ENCODE assay signal across 1 cellular context in genomic region chr1:154418062-154418897, GRCh38.
TF ChIP-seq lines count a peak whose summit lies in the region.

No MANE protein-coding gene starts in this region.

TF ChIP-seq in HepG2, 621 proteins besides CTCF, POLR2A, EP300 and RAD21 (continued from another document and continues in another):
- TF ChIP-seq ZNF800 (CRISPR knock-in tag; IDR thresholded peaks at IDR 0.05) (peak; percentile 61; the same call in 1 of the 2 replicates), ZNF747 (CRISPR knock-in tag; IDR thresholded peaks at IDR 0.05; ENCODE audit: borderline replicate concordance) (peak; percentile 94; the same call in 1 of the 2 replicates), CAMTA2 (CRISPR knock-in tag; IDR thresholded peaks at IDR 0.05; ENCODE audit: borderline replicate concordance) (0 out of 2 replicates have a peak, but pooled peaks have one; percentile 68), RFX5 (IDR thresholded peaks at IDR 0.05; ENCODE audit: low read depth, low read length) (no peak), GABPA (IDR thresholded peaks at IDR 0.05; ENCODE audit: low read depth, low read length) (no peak), GABPA (CRISPR knock-in tag; IDR thresholded peaks at IDR 0.05; ENCODE audit: low read depth) (peak; percentile 58; the same call in 1 of the 2 replicates), ATF7 (IDR thresholded peaks at IDR 0.05) (no peak), ATF7 (CRISPR knock-in tag; IDR thresholded peaks at IDR 0.05) (peak; percentile 89), HMGXB4 (CRISPR knock-in tag; IDR thresholded peaks at IDR 0.05; ENCODE audit: borderline replicate concordance in 1 of 2, low read depth in 1 of 2) (peak; percentile 40 to 55; a peak in 2 of 4 replicates), ZNF468 (CRISPR knock-in tag; IDR thresholded peaks at IDR 0.05) (0 out of 2 replicates have a peak, but pooled peaks have one; percentile 26), ZNF629 (CRISPR knock-in tag; conservative IDR thresholded peaks at IDR 0.05) (no peak), BHLHE40 (IDR thresholded peaks at IDR 0.05; ENCODE audit: low read length) (peak; percentile 91), JUN (CRISPR knock-in tag; IDR thresholded peaks at IDR 0.05) (peak; percentile 98), ZNF235 (CRISPR knock-in tag; IDR thresholded peaks at IDR 0.05; ENCODE audit: borderline replicate concordance) (peak; percentile 49; the same call in 1 of the 2 replicates), U2AF1 (optimal IDR thresholded peaks at IDR 0.05; ENCODE audit: low read depth, low read length) (peak; percentile 68), ZFY (CRISPR knock-in tag; IDR thresholded peaks at IDR 0.05) (peak; percentile 79), RFXANK (CRISPR knock-in tag; IDR thresholded peaks at IDR 0.05) (no peak; the same call in 1 of the 2 replicates), ZNF224 (CRISPR knock-in tag; IDR thresholded peaks at IDR 0.05) (peak; percentile 61; the same call in 1 of the 2 replicates), EEA1 (CRISPR knock-in tag; IDR thresholded peaks at IDR 0.05; ENCODE audit: borderline replicate concordance) (no peak), ZBTB44 (CRISPR knock-in tag; IDR thresholded peaks at IDR 0.05) (no peak), ASH2L (IDR thresholded peaks at IDR 0.05; ENCODE audit: insufficient read length, low read depth, low read length) (peak; percentile 66), ZNF781 (CRISPR knock-in tag; IDR thresholded peaks at IDR 0.05; ENCODE audit: borderline replicate concordance, not compliant biosample characterization) (no peak), FOXA1 (IDR thresholded peaks at IDR 0.05) (peak; percentile 87), FOXA1 (CRISPR knock-in tag; IDR thresholded peaks at IDR 0.05) (peak; percentile 98), PRDM4 (CRISPR knock-in tag; IDR thresholded peaks at IDR 0.05; ENCODE audit: borderline replicate concordance) (no peak), RCOR2 (CRISPR knock-in tag; IDR thresholded peaks at IDR 0.05) (peak; percentile 81), MAF1 (CRISPR knock-in tag; IDR thresholded peaks at IDR 0.05; ENCODE audit: borderline replicate concordance) (no peak), ZC3H4 (CRISPR knock-in tag; IDR thresholded peaks at IDR 0.05; ENCODE audit: borderline replicate concordance) (no peak), SIX4 (CRISPR knock-in tag; IDR thresholded peaks at IDR 0.05) (peak; percentile 72), KDM6A (CRISPR knock-in tag; IDR thresholded peaks at IDR 0.05; ENCODE audit: low read depth) (peak; percentile 94), ZC3H13 (CRISPR knock-in tag; IDR thresholded peaks at IDR 0.05) (no peak), ZNF572 (CRISPR knock-in tag; IDR thresholded peaks at IDR 0.05) (0 out of 2 replicates have a peak, but pooled peaks have one; percentile 73), SMAD3 (CRISPR knock-in tag; IDR thresholded peaks at IDR 0.05) (no peak), HNRNPH1 (optimal IDR thresholded peaks at IDR 0.05; ENCODE audit: low read depth, low read length) (no peak), ZNF782 (CRISPR knock-in tag; IDR thresholded peaks at IDR 0.05; ENCODE audit: borderline replicate concordance) (no peak), ZNF18 (CRISPR knock-in tag; IDR thresholded peaks at IDR 0.05; ENCODE audit: insufficient replicate concordance) (no peak), ZNF335 (CRISPR knock-in tag; IDR thresholded peaks at IDR 0.05) (peak; percentile 68; the same call in 1 of the 2 replicates), POLR2AphosphoS5 (IDR thresholded peaks at IDR 0.05; ENCODE audit: low read depth, low read length) (peak; percentile 50; the same call in 1 of the 2 replicates), ZNF546 (CRISPR knock-in tag; conservative IDR thresholded peaks at IDR 0.05) (no peak), ZNF44 (CRISPR knock-in tag; IDR thresholded peaks at IDR 0.05) (no peak), BCL6 (CRISPR knock-in tag; IDR thresholded peaks at IDR 0.05) (peak; percentile 80), ETV5 (CRISPR knock-in tag; IDR thresholded peaks at IDR 0.05; ENCODE audit: borderline replicate concordance) (peak; percentile 89; the same call in 1 of the 2 replicates), KDM5B (CRISPR knock-in tag; IDR thresholded peaks at IDR 0.05; ENCODE audit: borderline replicate concordance) (0 out of 2 replicates have a peak, but pooled peaks have one; percentile 54), BRD4 (CRISPR knock-in tag; IDR thresholded peaks at IDR 0.05) (peak; percentile 71), ZNF878 (CRISPR knock-in tag; IDR thresholded peaks at IDR 0.05) (peak; percentile 93), CENPX (CRISPR knock-in tag; IDR thresholded peaks at IDR 0.05) (no peak), MBD4 (IDR thresholded peaks at IDR 0.05; ENCODE audit: borderline replicate concordance, low read length) (no peak; the same call in 1 of the 2 replicates)
- TF ChIP-seq, protein P1, sequence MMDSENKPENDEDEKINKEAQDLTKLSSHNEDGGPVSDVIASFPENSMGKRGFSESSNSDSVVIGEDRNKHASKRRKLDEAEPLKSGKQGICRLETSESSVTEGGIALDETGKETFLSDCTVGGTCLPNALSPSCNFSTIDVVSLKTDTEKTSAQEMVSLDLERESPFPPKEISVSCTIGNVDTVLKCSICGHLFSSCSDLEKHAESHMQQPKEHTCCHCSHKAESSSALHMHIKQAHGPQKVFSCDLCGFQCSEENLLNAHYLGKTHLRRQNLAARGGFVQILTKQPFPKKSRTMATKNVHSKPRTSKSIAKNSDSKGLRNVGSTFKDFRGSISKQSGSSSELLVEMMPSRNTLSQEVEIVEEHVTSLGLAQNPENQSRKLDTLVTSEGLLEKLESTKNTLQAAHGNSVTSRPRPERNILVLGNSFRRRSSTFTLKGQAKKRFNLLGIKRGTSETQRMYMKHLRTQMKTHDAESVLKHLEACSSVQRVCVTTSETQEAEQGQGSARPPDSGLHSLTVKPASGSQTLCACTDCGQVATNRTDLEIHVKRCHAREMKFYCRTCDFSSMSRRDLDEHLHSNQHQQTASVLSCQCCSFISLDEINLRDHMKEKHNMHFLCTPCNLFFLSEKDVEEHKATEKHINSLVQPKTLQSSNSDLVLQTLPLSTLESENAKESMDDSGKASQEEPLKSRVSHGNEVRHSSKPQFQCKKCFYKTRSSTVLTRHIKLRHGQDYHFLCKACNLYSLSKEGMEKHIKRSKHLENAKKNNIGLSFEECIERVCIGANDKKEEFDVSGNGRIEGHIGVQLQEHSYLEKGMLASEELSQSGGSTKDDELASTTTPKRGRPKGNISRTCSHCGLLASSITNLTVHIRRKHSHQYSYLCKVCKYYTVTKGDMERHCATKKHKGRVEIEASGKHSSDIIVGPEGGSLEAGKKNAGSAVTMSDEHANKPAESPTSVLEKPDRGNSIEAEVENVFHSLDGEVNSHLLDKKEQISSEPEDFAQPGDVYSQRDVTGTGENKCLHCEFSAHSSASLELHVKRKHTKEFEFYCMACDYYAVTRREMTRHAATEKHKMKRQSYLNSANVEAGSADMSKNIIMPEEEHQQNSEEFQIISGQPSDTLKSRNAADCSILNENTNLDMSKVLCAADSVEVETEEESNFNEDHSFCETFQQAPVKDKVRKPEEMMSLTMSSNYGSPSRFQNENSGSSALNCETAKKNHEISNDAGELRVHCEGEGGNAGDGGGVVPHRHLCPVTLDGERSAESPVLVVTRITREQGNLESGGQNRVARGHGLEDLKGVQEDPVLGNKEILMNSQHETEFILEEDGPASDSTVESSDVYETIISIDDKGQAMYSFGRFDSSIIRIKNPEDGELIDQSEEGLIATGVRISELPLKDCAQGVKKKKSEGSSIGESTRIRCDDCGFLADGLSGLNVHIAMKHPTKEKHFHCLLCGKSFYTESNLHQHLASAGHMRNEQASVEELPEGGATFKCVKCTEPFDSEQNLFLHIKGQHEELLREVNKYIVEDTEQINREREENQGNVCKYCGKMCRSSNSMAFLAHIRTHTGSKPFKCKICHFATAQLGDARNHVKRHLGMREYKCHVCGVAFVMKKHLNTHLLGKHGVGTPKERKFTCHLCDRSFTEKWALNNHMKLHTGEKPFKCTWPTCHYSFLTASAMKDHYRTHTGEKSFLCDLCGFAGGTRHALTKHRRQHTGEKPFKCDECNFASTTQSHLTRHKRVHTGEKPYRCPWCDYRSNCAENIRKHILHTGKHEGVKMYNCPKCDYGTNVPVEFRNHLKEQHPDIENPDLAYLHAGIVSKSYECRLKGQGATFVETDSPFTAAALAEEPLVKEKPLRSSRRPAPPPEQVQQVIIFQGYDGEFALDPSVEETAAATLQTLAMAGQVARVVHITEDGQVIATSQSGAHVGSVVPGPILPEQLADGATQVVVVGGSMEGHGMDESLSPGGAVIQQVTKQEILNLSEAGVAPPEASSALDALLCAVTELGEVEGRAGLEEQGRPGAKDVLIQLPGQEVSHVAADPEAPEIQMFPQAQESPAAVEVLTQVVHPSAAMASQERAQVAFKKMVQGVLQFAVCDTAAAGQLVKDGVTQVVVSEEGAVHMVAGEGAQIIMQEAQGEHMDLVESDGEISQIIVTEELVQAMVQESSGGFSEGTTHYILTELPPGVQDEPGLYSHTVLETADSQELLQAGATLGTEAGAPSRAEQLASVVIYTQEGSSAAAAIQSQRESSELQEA (CRISPR knock-in tag; IDR thresholded peaks at IDR 0.05; ENCODE audit: not compliant biosample characterization): no peak
- TF ChIP-seq, protein P2, sequence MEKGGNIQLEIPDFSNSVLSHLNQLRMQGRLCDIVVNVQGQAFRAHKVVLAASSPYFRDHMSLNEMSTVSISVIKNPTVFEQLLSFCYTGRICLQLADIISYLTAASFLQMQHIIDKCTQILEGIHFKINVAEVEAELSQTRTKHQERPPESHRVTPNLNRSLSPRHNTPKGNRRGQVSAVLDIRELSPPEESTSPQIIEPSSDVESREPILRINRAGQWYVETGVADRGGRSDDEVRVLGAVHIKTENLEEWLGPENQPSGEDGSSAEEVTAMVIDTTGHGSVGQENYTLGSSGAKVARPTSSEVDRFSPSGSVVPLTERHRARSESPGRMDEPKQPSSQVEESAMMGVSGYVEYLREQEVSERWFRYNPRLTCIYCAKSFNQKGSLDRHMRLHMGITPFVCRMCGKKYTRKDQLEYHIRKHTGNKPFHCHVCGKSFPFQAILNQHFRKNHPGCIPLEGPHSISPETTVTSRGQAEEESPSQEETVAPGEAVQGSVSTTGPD (CRISPR knock-in tag; IDR thresholded peaks at IDR 0.05): no peak
